In genomic region chr14:91414475-91415342, GRCh38 we compare ENCODE assay signal across 1 cellular context.
TF ChIP-seq lines count a peak whose summit lies in the region.

No MANE protein-coding gene starts in this region.

TF ChIP-seq in K562, 482 proteins besides CTCF, POLR2A, EP300 and RAD21 (continued from another document):
- TF ChIP-seq REST (CRISPR knock-in tag; IDR thresholded peaks at IDR 0.05; ENCODE audit: low read depth) = no peak
